In the genomic region with DNA sequence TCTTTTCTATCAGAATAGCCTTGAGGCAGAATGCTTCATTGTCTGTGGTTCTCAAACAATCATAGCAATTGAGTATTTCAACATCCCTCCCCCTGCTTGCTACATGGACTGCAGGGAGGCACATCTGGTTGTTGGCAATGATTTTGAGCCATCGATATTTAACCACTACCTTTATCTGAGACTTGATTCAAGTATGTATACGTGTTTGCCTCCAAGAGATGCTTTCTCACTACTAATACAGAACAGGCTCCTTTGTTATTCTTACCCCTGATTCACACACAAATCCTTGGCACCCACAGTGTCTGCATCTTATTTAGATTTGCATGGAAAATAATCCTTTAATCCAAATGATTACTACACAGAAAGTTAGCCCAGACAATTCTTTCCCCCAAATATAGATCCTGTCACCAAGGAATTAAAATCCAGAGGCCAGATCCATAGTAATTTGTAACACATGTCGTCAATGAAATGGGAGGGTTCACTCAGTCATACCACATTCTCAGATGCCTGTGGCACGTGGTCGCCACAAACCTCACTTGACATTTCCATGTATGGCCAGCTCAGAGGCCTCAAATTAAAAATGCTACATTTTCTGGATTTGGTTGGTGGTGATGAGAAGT, we compare ENCODE assay signal across 14 cellular contexts.
DNase-seq lines count a peak whose midpoint lies in the region; ATAC-seq and TF ChIP-seq lines count a peak whose summit lies in the region.
"Had no signal": no experiment of that assay in that cellular context is flagged by ENCODE, and none has a peak within 500 bp of the region (broad histone marks: within the 10 kb centered on the region; RNA-seq: fewer than 3 reads in every experiment).

No MANE protein-coding gene starts in this region.

- peak; percentile 42 for ATAC-seq in stimulated activated effector memory CD8-positive, alpha-beta T cell treated with anti-CD3 and anti-CD28 coated beads, Interleukin-12 subunit alpha, Interleukin-12 subunit beta, amount 100 ng/mL, for 72 hours

- peak overlapping the region; percentile 8 for H3K27ac Mint-ChIP-seq in activated T-helper 1 cell treated with anti-CD3 and anti-CD28 coated beads, Interleukin-12 subunit alpha, Interleukin-12 subunit beta, Interleukin-2, Interleukin-4 antibody, amounts not matched to agents 30 ng/mL and 10 ng/mL and 1 ng/mL, durations not matched to agents 14 hours and 24 hours and 36 hours
- H3K27ac Mint-ChIP-seq in stimulated activated effector memory CD8-positive, alpha-beta T cell treated with anti-CD3 and anti-CD28 coated beads, Interleukin-12 subunit alpha, Interleukin-12 subunit beta, amount 100 ng/mL, for 72 hours, result no peak overlapping the region
- H3K27ac Mint-ChIP-seq: activated naive CD8-positive, alpha-beta T cell treated with anti-CD3 and anti-CD28 coated beads, Interleukin-2, amount 10 ng/mL, durations not matched to agents 7 days and 5 days had no signal

- peaks cover 4% of the 10 kb centered on the region for H3K4me1 Mint-ChIP-seq in activated T-helper 1 cell treated with anti-CD3 and anti-CD28 coated beads, Interleukin-12 subunit alpha, Interleukin-12 subunit beta, Interleukin-2, Interleukin-4 antibody, amounts not matched to agents 30 ng/mL and 10 ng/mL and 1 ng/mL, durations not matched to agents 14 hours and 24 hours and 36 hours (ENCODE audit: low read depth)
- no peaks in the 10 kb centered on the region for H3K4me1 Mint-ChIP-seq in stimulated activated effector memory CD8-positive, alpha-beta T cell treated with anti-CD3 and anti-CD28 coated beads, Interleukin-12 subunit alpha, Interleukin-12 subunit beta, amount 100 ng/mL, for 72 hours

- no peaks in the 10 kb centered on the region for H3K9me3 ChIP-seq in ascending aorta

- H3K9me3 Mint-ChIP-seq in activated T-helper 1 cell treated with anti-CD3 and anti-CD28 coated beads, Interleukin-12 subunit alpha, Interleukin-12 subunit beta, Interleukin-2, Interleukin-4 antibody, amounts not matched to agents 30 ng/mL and 10 ng/mL and 1 ng/mL, durations not matched to agents 14 hours and 24 hours and 36 hours, result no peaks in the 10 kb centered on the region
- no peaks in the 10 kb centered on the region for H3K9me3 Mint-ChIP-seq in stimulated activated effector memory CD8-positive, alpha-beta T cell treated with anti-CD3 and anti-CD28 coated beads, Interleukin-12 subunit alpha, Interleukin-12 subunit beta, amount 100 ng/mL, for 72 hours
- H3K9me3 Mint-ChIP-seq: activated naive CD8-positive, alpha-beta T cell treated with anti-CD3 and anti-CD28 coated beads, Interleukin-2, amount 10 ng/mL, durations not matched to agents 7 days and 5 days had no signal

- no peaks in the 10 kb centered on the region for H3K27me3 Mint-ChIP-seq in activated T-helper 1 cell treated with anti-CD3 and anti-CD28 coated beads, Interleukin-12 subunit alpha, Interleukin-12 subunit beta, Interleukin-2, Interleukin-4 antibody, amounts not matched to agents 30 ng/mL and 10 ng/mL and 1 ng/mL, durations not matched to agents 14 hours and 24 hours and 36 hours (ENCODE audit: insufficient read depth)
- H3K27me3 Mint-ChIP-seq: activated naive CD8-positive, alpha-beta T cell treated with anti-CD3 and anti-CD28 coated beads, Interleukin-2, amount 10 ng/mL, durations not matched to agents 7 days and 5 days had no signal

- H3K27ac ChIP-seq in ascending aorta, result no peak overlapping the region

- DNase-seq in NCI-H82 (lab: John Stamatoyannopoulos, UW) (peak; percentile 9), NCI-H82 treated with DMSO at 0.1 percent for 48 hours (lab: John Stamatoyannopoulos, UW; ENCODE audit: unreplicated experiment) (no peak), fibroblast of the conjunctiva (ENCODE audit: low read depth) (peak; percentile 68), ascending aorta (ENCODE audit: low spot score in 2 of 2) (no peak), activated T-cell treated with anti-CD3 and anti-CD28 coated beads for 4 hours (no peak)
- DNase-seq in activated T-helper 1 cell treated with anti-CD3 and anti-CD28 coated beads, Interleukin-12 subunit alpha, Interleukin-12 subunit beta, Interleukin-2, Interleukin-4 antibody, amounts not matched to agents 30 ng/mL and 10 ng/mL and 1 ng/mL, durations not matched to agents 14 hours and 24 hours and 36 hours (ENCODE audit: low spot score), result no peak
- no peak for DNase-seq in stimulated activated effector memory CD8-positive, alpha-beta T cell treated with anti-CD3 and anti-CD28 coated beads, Interleukin-12 subunit alpha, Interleukin-12 subunit beta, amount 100 ng/mL, for 72 hours (ENCODE audit: low spot score in 2 of 2)
- DNase-seq in activated CD4-positive, CD25-positive, alpha-beta regulatory T cell treated with anti-CD3 and anti-CD28 coated beads, Interleukin-2, amount 50 U/mL, for 72 hours, result no peak
- DNase-seq: 8988T; activated CD4-positive, alpha-beta T cell treated with anti-CD3 and anti-CD28 coated beads, Interleukin-2, amount 50 U/mL, for 1 hour; activated naive CD8-positive, alpha-beta T cell treated with anti-CD3 and anti-CD28 coated beads, Interleukin-2, amount 10 ng/mL, durations not matched to agents 7 days and 5 days; islet precursor cell; Kasumi-1; NCI-H526 had no signal

- intact Hi-C loops in activated T-helper 1 cell treated with anti-CD3 and anti-CD28 coated beads, Interleukin-12 subunit alpha, Interleukin-12 subunit beta, Interleukin-2, Interleukin-4 antibody, amounts not matched to agents 30 ng/mL and 10 ng/mL and 1 ng/mL, durations not matched to agents 14 hours and 24 hours and 36 hours (cut with micrococcal nuclease), result no loop called here
- intact Hi-C loops in ascending aorta (cut with DNase I), result loop anchor here (5.0 to 10.0 kb wide), 2 partner anchors 69 to 211 kb away; no protein-coding TSS in a partner anchor

- H3K36me3 Mint-ChIP-seq in activated T-helper 1 cell treated with anti-CD3 and anti-CD28 coated beads, Interleukin-12 subunit alpha, Interleukin-12 subunit beta, Interleukin-2, Interleukin-4 antibody, amounts not matched to agents 30 ng/mL and 10 ng/mL and 1 ng/mL, durations not matched to agents 14 hours and 24 hours and 36 hours (ENCODE audit: low read depth), result peaks cover 11% of the 10 kb centered on the region
- H3K36me3 Mint-ChIP-seq in stimulated activated effector memory CD8-positive, alpha-beta T cell treated with anti-CD3 and anti-CD28 coated beads, Interleukin-12 subunit alpha, Interleukin-12 subunit beta, amount 100 ng/mL, for 72 hours, result peaks cover 7% of the 10 kb centered on the region

- no peak for TF ChIP-seq CTCF in ascending aorta (IDR thresholded peaks at IDR 0.05)

- no peak overlapping the region for H3K4me3 Mint-ChIP-seq in activated T-helper 1 cell treated with anti-CD3 and anti-CD28 coated beads, Interleukin-12 subunit alpha, Interleukin-12 subunit beta, Interleukin-2, Interleukin-4 antibody, amounts not matched to agents 30 ng/mL and 10 ng/mL and 1 ng/mL, durations not matched to agents 14 hours and 24 hours and 36 hours
- no peak overlapping the region for H3K4me3 Mint-ChIP-seq in stimulated activated effector memory CD8-positive, alpha-beta T cell treated with anti-CD3 and anti-CD28 coated beads, Interleukin-12 subunit alpha, Interleukin-12 subunit beta, amount 100 ng/mL, for 72 hours
- H3K4me3 Mint-ChIP-seq: activated naive CD8-positive, alpha-beta T cell treated with anti-CD3 and anti-CD28 coated beads, Interleukin-2, amount 10 ng/mL, durations not matched to agents 7 days and 5 days had no signal

- no peaks in the 10 kb centered on the region for H3K27me3 ChIP-seq in ascending aorta

- peaks cover 0 to under 1% of the 10 kb centered on the region in 2 donors for H3K36me3 ChIP-seq in ascending aorta

- no peak overlapping the region for H3K4me3 ChIP-seq in ascending aorta

- no peaks in the 10 kb centered on the region for H3K4me1 ChIP-seq in ascending aorta

Comparison
In these comparisons a context has a peak if more than half of its experiments do, and no peak if none do; other contexts are left out.
1. DNase-seq: peak in NCI-H82 (single experiment) and fibroblast of the conjunctiva (single experiment); none in NCI-H82 treated with DMSO at 0.1 percent for 48 hours (single experiment), activated T-helper 1 cell treated with anti-CD3 and anti-CD28 coated beads, Interleukin-12 subunit alpha, Interleukin-12 subunit beta, Interleukin-2, Interleukin-4 antibody, amounts not matched to agents 30 ng/mL and 10 ng/mL and 1 ng/mL, durations not matched to agents 14 hours and 24 hours and 36 hours (single experiment), stimulated activated effector memory CD8-positive, alpha-beta T cell treated with anti-CD3 and anti-CD28 coated beads, Interleukin-12 subunit alpha, Interleukin-12 subunit beta, amount 100 ng/mL, for 72 hours (0 of 2), activated CD4-positive, CD25-positive, alpha-beta regulatory T cell treated with anti-CD3 and anti-CD28 coated beads, Interleukin-2, amount 50 U/mL, for 72 hours (single experiment), ascending aorta (0 of 2) and activated T-cell treated with anti-CD3 and anti-CD28 coated beads for 4 hours (single experiment).